9 cellular contexts compared by ENCODE assay signal in genomic region chr17:56319531-56319930, GRCh38.
DNase-seq lines count a peak whose midpoint lies in the region; ATAC-seq and TF ChIP-seq lines count a peak whose summit lies in the region.
"Had no signal": no experiment of that assay in that cellular context is flagged by ENCODE, and none has a peak within 500 bp of the region (broad histone marks: within the 10 kb centered on the region; RNA-seq: fewer than 3 reads in every experiment).

No MANE protein-coding gene starts in this region.

- TF ChIP-seq CTCF in BJ (IDR thresholded peaks at IDR 0.05; ENCODE audit: insufficient read depth, low read depth, low read length) (peak; percentile 58), MM.1S (IDR thresholded peaks at IDR 0.05; ENCODE audit: low read length) (peak; percentile 62), foreskin keratinocyte (conservative IDR thresholded peaks at IDR 0.05) (peak; percentile 80), retinal pigment epithelial cell (conservative IDR thresholded peaks at IDR 0.05; ENCODE audit: low read depth, low read length) (peak; percentile 59)

- H4K20me1 ChIP-seq in MM.1S (ENCODE audit: insufficient read depth, low read length), result no peaks in the 10 kb centered on the region

- H3K27me3 Mint-ChIP-seq in T-helper 17 cell, result peaks cover 50% of the 10 kb centered on the region

- H3K4me3 Mint-ChIP-seq in T-helper 17 cell, result no peak overlapping the region

- CTCF ChIA-PET in BJ (lab: Yijun Ruan, JAX), result interaction anchor here (0.6 to 4.1 kb wide), 20 partner anchors 12 to 598 kb away, joined by 3 to 51 read pairs (median 4); no protein-coding TSS in a partner anchor

- no peaks in the 10 kb centered on the region for H3K4me1 ChIP-seq in MM.1S (ENCODE audit: low read length)
- no peaks in the 10 kb centered on the region for H3K4me1 ChIP-seq in foreskin keratinocyte
- H3K4me1 ChIP-seq: HAP-1 had no signal

- H3K4me3 ChIP-seq in BJ (ENCODE audit: low read depth, low read length) (no peak overlapping the region), MM.1S (ENCODE audit: low read length) (no peak overlapping the region), SK-N-MC (no peak overlapping the region), retinal pigment epithelial cell (ENCODE audit: low read length) (no peak overlapping the region)
- H3K4me3 ChIP-seq: HAP-1 had no signal

- ATAC-seq in GM19455 (IDR thresholded peaks at IDR 0.05; ENCODE audit: unreplicated experiment) (peak; percentile 52), foreskin keratinocyte (peak; percentile 85), T-helper 17 cell (no peak)

- DNase-seq in BJ (ENCODE audit: low read depth), result peak; percentile 11
- DNase-seq in MM.1S, result peak; percentile 71
- peak; percentile 6 for DNase-seq in SK-N-MC (ENCODE audit: low read depth, low spot score)
- DNase-seq in foreskin keratinocyte, result peak; percentile 14 to 57
- DNase-seq in retinal pigment epithelial cell (ENCODE audit: low read depth), result peak; percentile 13
- DNase-seq in NK-92 (lab: John Stamatoyannopoulos, UW; ENCODE audit: unreplicated experiment), result no peak
- DNase-seq in T-helper 17 cell, result no peak

- no peak overlapping the region for H3K27ac Mint-ChIP-seq in T-helper 17 cell

- H3K4me1 Mint-ChIP-seq in T-helper 17 cell, result no peaks in the 10 kb centered on the region

- no peaks in the 10 kb centered on the region for H3K36me3 ChIP-seq in BJ (ENCODE audit: control insufficient read depth, insufficient read depth, low read length)
- no peaks in the 10 kb centered on the region for H3K36me3 ChIP-seq in MM.1S (replicated peaks; ENCODE audit: insufficient read depth, low read length)
- no peaks in the 10 kb centered on the region for H3K36me3 ChIP-seq in SK-N-MC (ENCODE audit: insufficient read depth, low read length)
- H3K36me3 ChIP-seq: HAP-1 had no signal

- POLR2A ChIA-PET in BJ (lab: Charles Lee), result no interaction called here

- H3K9ac ChIP-seq in MM.1S (ENCODE audit: low read length), result no peak overlapping the region
- H3K9ac ChIP-seq in SK-N-MC (ENCODE audit: insufficient read length), result no peak overlapping the region

- no peak overlapping the region for H2AFZ ChIP-seq in MM.1S (ENCODE audit: low read length)

- no peaks in the 10 kb centered on the region for H3K27me3 ChIP-seq in BJ (ENCODE audit: control insufficient read depth, insufficient read depth, low read length)
- H3K27me3 ChIP-seq in MM.1S (replicated peaks; ENCODE audit: insufficient read depth, low read length), result no peaks in the 10 kb centered on the region
- no peaks in the 10 kb centered on the region for H3K27me3 ChIP-seq in foreskin keratinocyte

- H3K4me2 ChIP-seq in MM.1S (ENCODE audit: low read depth, low read length), result no peak overlapping the region

- no peaks in the 10 kb centered on the region for H3K36me3 Mint-ChIP-seq in T-helper 17 cell (ENCODE audit: low read depth)

- no peaks in the 10 kb centered on the region for H3K9me2 ChIP-seq in MM.1S (replicated peaks; ENCODE audit: insufficient read depth, low read length)

- no peaks in the 10 kb centered on the region for H3F3A ChIP-seq in MM.1S (ENCODE audit: insufficient read depth, low read length)

- H3K27ac ChIP-seq in MM.1S (ENCODE audit: low read length), result no peak overlapping the region
- H3K27ac ChIP-seq in SK-N-MC, result no peak overlapping the region
- H3K27ac ChIP-seq in foreskin keratinocyte, result no peak overlapping the region

- no peaks in the 10 kb centered on the region for H3K9me3 ChIP-seq in MM.1S (replicated peaks; ENCODE audit: insufficient read depth, low read length)
- no peaks in the 10 kb centered on the region for H3K9me3 ChIP-seq in SK-N-MC (ENCODE audit: low read depth, low read length)
- no peaks in the 10 kb centered on the region for H3K9me3 ChIP-seq in T-helper 17 cell (ENCODE audit: control insufficient read depth, low read length, poor library complexity, severe bottlenecking)
- H3K9me3 ChIP-seq: HAP-1 had no signal

- no peaks in the 10 kb centered on the region for H3K79me2 ChIP-seq in MM.1S (ENCODE audit: low read length)

Comparison
In these comparisons a context has a peak if more than half of its experiments do, and no peak if none do; other contexts are left out.
1. DNase-seq: peak in BJ (single experiment), MM.1S (single experiment), SK-N-MC (single experiment), foreskin keratinocyte (2 of 2) and retinal pigment epithelial cell (single experiment); none in NK-92 (single experiment) and T-helper 17 cell (0 of 3).
2. Peak in every context shown above with its lines, with median percentiles within 50 percentile points of each other: CTCF ChIP-seq.